8 cellular contexts compared by ENCODE assay signal in genomic region chr6:33453361-33454008, GRCh38. TPM values are rescaled to one million over a fixed set of nuclear protein-coding genes. Genes with fewer than 3 reads are reported as not detected.
A peak's percentile ranks its signal among the peaks of the same experiment; 100 is the strongest.
DNase-seq lines count a peak whose midpoint lies in the region; ATAC-seq lines count a peak whose summit lies in the region.

No MANE protein-coding gene starts in this region.

- H3K4me1 Mint-ChIP-seq in activated CD4-positive, alpha-beta T cell treated with anti-CD3 and anti-CD28 coated beads, Interleukin-2, amount 10 ng/mL, durations not matched to agents 24 days and 14 days, result peaks cover 25% of the 10 kb centered on the region
- peaks cover 25% of the 10 kb centered on the region for H3K4me1 Mint-ChIP-seq in activated CD4-positive, alpha-beta memory T cell treated with anti-CD3 and anti-CD28 coated beads, Interleukin-2, amount 10 ng/mL, durations not matched to agents 7 days and 5 days

- H3K9ac ChIP-seq in subcutaneous abdominal adipose tissue (ENCODE audit: low read length in 5 of 5), result peak overlapping the region; percentile 75 to 92 (median 88)

- H3K9me3 Mint-ChIP-seq in activated CD4-positive, alpha-beta T cell treated with anti-CD3 and anti-CD28 coated beads, Interleukin-2, amount 10 ng/mL, durations not matched to agents 24 days and 14 days, result no peaks in the 10 kb centered on the region
- H3K9me3 Mint-ChIP-seq in activated CD4-positive, alpha-beta memory T cell treated with anti-CD3 and anti-CD28 coated beads, Interleukin-2, amount 10 ng/mL, durations not matched to agents 7 days and 5 days, result no peaks in the 10 kb centered on the region

- peaks cover 41% of the 10 kb centered on the region for H3K36me3 Mint-ChIP-seq in activated CD4-positive, alpha-beta T cell treated with anti-CD3 and anti-CD28 coated beads, Interleukin-2, amount 10 ng/mL, durations not matched to agents 24 days and 14 days (ENCODE audit: low read depth)
- peaks cover 17% of the 10 kb centered on the region for H3K36me3 Mint-ChIP-seq in activated CD4-positive, alpha-beta memory T cell treated with anti-CD3 and anti-CD28 coated beads, Interleukin-2, amount 10 ng/mL, durations not matched to agents 7 days and 5 days (ENCODE audit: low read depth)

- CTCF ChIA-PET in activated CD4-positive, alpha-beta memory T cell treated with anti-CD3 and anti-CD28 coated beads, Interleukin-2, amount 10 ng/mL, durations not matched to agents 7 days and 5 days (lab: Charles Lee), result interaction anchor here (0.5 to 4.3 kb wide), 7 partner anchors 8 to 173 kb away, joined by 3 to 23 read pairs (median 6); partner anchors contain the start of genes BAK1 and CUTA

- no peaks in the 10 kb centered on the region for H3K27me3 ChIP-seq in subcutaneous abdominal adipose tissue (ENCODE audit: control insufficient read depth in 5 of 5, insufficient read depth in 4 of 5, low read length in 5 of 5)

- peaks cover 0 to 30% (median 15%) of the 10 kb centered on the region in 5 donors for H3K36me3 ChIP-seq in subcutaneous abdominal adipose tissue (ENCODE audit: control insufficient read depth in 5 of 5, insufficient read depth in 5 of 5, low read length in 5 of 5)

- ATAC-seq in HG02852 (IDR thresholded peaks at IDR 0.05; ENCODE audit: unreplicated experiment), result no peak

- H3K4me3 ChIP-seq in iPS-11a (ENCODE audit: low read depth, low read length) (peak overlapping the region; percentile 89), subcutaneous abdominal adipose tissue (ENCODE audit: low read depth in 1 of 5, low read length in 5 of 5) (peak overlapping the region; percentile 84 to 93 (median 92))

- H3K27ac Mint-ChIP-seq in activated CD4-positive, alpha-beta T cell treated with anti-CD3 and anti-CD28 coated beads, Interleukin-2, amount 10 ng/mL, durations not matched to agents 24 days and 14 days, result peak overlapping the region; percentile 88
- H3K27ac Mint-ChIP-seq in activated CD4-positive, alpha-beta memory T cell treated with anti-CD3 and anti-CD28 coated beads, Interleukin-2, amount 10 ng/mL, durations not matched to agents 7 days and 5 days, result peak overlapping the region; percentile 79

- intact Hi-C loops in activated CD4-positive, alpha-beta T cell treated with anti-CD3 and anti-CD28 coated beads, Interleukin-2, amount 10 ng/mL, durations not matched to agents 24 days and 14 days (cut with micrococcal nuclease), result loop anchor here (1.0 to 10.0 kb wide), 6 partner anchors 23 to 241 kb away; partner anchors contain the start of genes CUTA, ITPR3 and KIFC1

- H3K4me1 ChIP-seq in subcutaneous abdominal adipose tissue (ENCODE audit: control insufficient read depth in 5 of 5, insufficient read depth in 5 of 5, low read length in 5 of 5), result peaks cover 4 to 25% (median 17%) of the 10 kb centered on the region in 5 donors

- peak overlapping the region; percentile 97 for H3K4me3 Mint-ChIP-seq in activated CD4-positive, alpha-beta T cell treated with anti-CD3 and anti-CD28 coated beads, Interleukin-2, amount 10 ng/mL, durations not matched to agents 24 days and 14 days
- H3K4me3 Mint-ChIP-seq in activated CD4-positive, alpha-beta memory T cell treated with anti-CD3 and anti-CD28 coated beads, Interleukin-2, amount 10 ng/mL, durations not matched to agents 7 days and 5 days, result peak overlapping the region; percentile 83

- H3K27me3 Mint-ChIP-seq in activated CD4-positive, alpha-beta T cell treated with anti-CD3 and anti-CD28 coated beads, Interleukin-2, amount 10 ng/mL, durations not matched to agents 24 days and 14 days, result no peaks in the 10 kb centered on the region
- H3K27me3 Mint-ChIP-seq in activated CD4-positive, alpha-beta memory T cell treated with anti-CD3 and anti-CD28 coated beads, Interleukin-2, amount 10 ng/mL, durations not matched to agents 7 days and 5 days, result no peaks in the 10 kb centered on the region

- POLR2A ChIA-PET in activated CD4-positive, alpha-beta memory T cell treated with anti-CD3 and anti-CD28 coated beads, Interleukin-2, amount 10 ng/mL, durations not matched to agents 7 days and 5 days (lab: Charles Lee), result interaction anchor here (0.6 to 2.9 kb wide), 16 partner anchors 7 to 258 kb away, joined by 3 to 19 read pairs (median 6); partner anchors contain the start of genes B3GALT4, BAK1, ITPR3 and RPS18

- DNase-seq in activated CD4-positive, alpha-beta T cell treated with anti-CD3 and anti-CD28 coated beads, Interleukin-2, amount 10 ng/mL, durations not matched to agents 24 days and 14 days, result no peak
- DNase-seq in activated CD4-positive, alpha-beta T cell treated with anti-CD3 and anti-CD28 coated beads, Interleukin-2, amount 50 U/mL, for 1 hour, result no peak
- DNase-seq in activated CD4-positive, alpha-beta memory T cell treated with anti-CD3 and anti-CD28 coated beads, Interleukin-2, amount 10 ng/mL, durations not matched to agents 7 days and 5 days, result no peak
- DNase-seq in NCI-H1694 (lab: John Stamatoyannopoulos, UW) (no peak), COLO829 (ENCODE audit: low spot score) (no peak)

- peak overlapping the region; percentile 49 for H3K27ac ChIP-seq in subcutaneous abdominal adipose tissue (ENCODE audit: low read depth, low read length)

- H3K9me3 ChIP-seq in subcutaneous abdominal adipose tissue (ENCODE audit: control insufficient read depth in 5 of 5, low read length in 5 of 5), result no peaks in the 10 kb centered on the region

RNA-seq across cellular contexts. Expression of gene ZBTB9, which starts 0.9 kb away (rescaled TPM):
- 14.2 and 14.5 TPM in 2 replicates for total RNA-seq in activated CD4-positive, alpha-beta T cell treated with anti-CD3 and anti-CD28 coated beads, Interleukin-2, amount 10 ng/mL, durations not matched to agents 24 days and 14 days
- total RNA-seq in activated CD4-positive, alpha-beta memory T cell treated with anti-CD3 and anti-CD28 coated beads, Interleukin-2, amount 10 ng/mL, durations not matched to agents 7 days and 5 days, result 1 to 10 TPM; 6.9 to 7.4 TPM

RNA-seq across cellular contexts. Expression of gene SYNGAP1, which starts 33.6 kb away (rescaled TPM):
- 41.5 and 44.6 TPM in 2 replicates for total RNA-seq in activated CD4-positive, alpha-beta T cell treated with anti-CD3 and anti-CD28 coated beads, Interleukin-2, amount 10 ng/mL, durations not matched to agents 24 days and 14 days
- 10 to 100 TPM; 35.3 to 39.7 TPM for total RNA-seq in activated CD4-positive, alpha-beta memory T cell treated with anti-CD3 and anti-CD28 coated beads, Interleukin-2, amount 10 ng/mL, durations not matched to agents 7 days and 5 days

RNA-seq across cellular contexts. Expression of gene CUTA, which starts 35.6 kb away (rescaled TPM):
- 120 and 124 TPM in 2 replicates for total RNA-seq in activated CD4-positive, alpha-beta T cell treated with anti-CD3 and anti-CD28 coated beads, Interleukin-2, amount 10 ng/mL, durations not matched to agents 24 days and 14 days
- total RNA-seq in activated CD4-positive, alpha-beta memory T cell treated with anti-CD3 and anti-CD28 coated beads, Interleukin-2, amount 10 ng/mL, durations not matched to agents 7 days and 5 days, result 100 to 1,000 TPM; 243 TPM

RNA-seq across cellular contexts. Expression of gene PHF1, which starts 42.7 kb away (rescaled TPM):
- 29.5 and 33.6 TPM in 2 replicates for total RNA-seq in activated CD4-positive, alpha-beta T cell treated with anti-CD3 and anti-CD28 coated beads, Interleukin-2, amount 10 ng/mL, durations not matched to agents 24 days and 14 days
- 10 to 100 TPM; 46.4 to 51.4 TPM for total RNA-seq in activated CD4-positive, alpha-beta memory T cell treated with anti-CD3 and anti-CD28 coated beads, Interleukin-2, amount 10 ng/mL, durations not matched to agents 7 days and 5 days
